8 cellular contexts compared by ENCODE assay signal in genomic region chr3:177358085-177358967, GRCh38.
DNase-seq lines count a peak whose midpoint lies in the region; ATAC-seq and TF ChIP-seq lines count a peak whose summit lies in the region.

No MANE protein-coding gene starts in this region.

- H3K4me3 ChIP-seq in fibroblast of lung (replicated peaks in 1 of 4; ENCODE audit: control extremely low read depth in 1 of 4, insufficient read depth in 1 of 4, low read depth in 3 of 4, low read length in 4 of 4) (peak overlapping the region in 3 of 4 experiments; percentile 11 to 18 (median 13)), thoracic aorta (peak overlapping the region; percentile 70)

- peak overlapping the region; percentile 91 to 94 for H3K27ac Mint-ChIP-seq in natural killer cell treated with Interleukin-12 subunit alpha and Interleukin-12 subunit beta and Interleukin-15 and Interleukin-18, amount 100 ng/mL, for 72 hours

- no peaks in the 10 kb centered on the region for H3K36me3 Mint-ChIP-seq in natural killer cell treated with Interleukin-12 subunit alpha and Interleukin-12 subunit beta and Interleukin-15 and Interleukin-18, amount 100 ng/mL, for 72 hours

- H3K79me2 ChIP-seq in fibroblast of lung (ENCODE audit: control insufficient read depth, insufficient read depth, low read length) = no peaks in the 10 kb centered on the region

- peak overlapping the region; percentile 70 for H2AFZ ChIP-seq in fibroblast of lung (ENCODE audit: low read length)

- ATAC-seq in GM19023 (IDR thresholded peaks at IDR 0.05; ENCODE audit: unreplicated experiment) (peak; percentile 47), HG03175 (IDR thresholded peaks at IDR 0.05; ENCODE audit: unreplicated experiment) (peak; percentile 60), thoracic aorta (ENCODE audit: insufficient number of reproducible peaks, low FRiP score, low read depth) (peak; percentile 24)
- peak; percentile 85 to 88 for ATAC-seq in natural killer cell treated with Interleukin-12 subunit alpha and Interleukin-12 subunit beta and Interleukin-15 and Interleukin-18, amount 100 ng/mL, for 72 hours

- H3K4me2 ChIP-seq in fibroblast of lung (ENCODE audit: extremely low read depth, insufficient read depth, low read length) = peak overlapping the region; percentile 81

- peaks cover 21% of the 10 kb centered on the region for H3K4me1 ChIP-seq in fibroblast of lung (ENCODE audit: control insufficient read depth, extremely low read depth, insufficient read depth, low read length)
- H3K4me1 ChIP-seq in thoracic aorta (ENCODE audit: control insufficient read depth in 1 of 2, low read depth in 2 of 2) = peaks cover 39 to 68% of the 10 kb centered on the region in 2 donors

- TF ChIP-seq CTCF in fibroblast of lung (conservative IDR thresholded peaks at IDR 0.05 in 1 of 2, IDR thresholded peaks at IDR 0.05 in 1 of 2; ENCODE audit: low read depth in 1 of 2, low read length in 2 of 2) = no peak
- TF ChIP-seq CTCF in thoracic aorta (IDR thresholded peaks at IDR 0.05) = no peak

- H3K27me3 ChIP-seq in fibroblast of lung (ENCODE audit: control insufficient read depth, insufficient read depth, low read length) (no peaks in the 10 kb centered on the region), thoracic aorta (replicated peaks; ENCODE audit: insufficient read depth) (no peaks in the 10 kb centered on the region)

- H3K36me3 ChIP-seq in fibroblast of lung (ENCODE audit: control insufficient read depth, insufficient read depth, low read length) (no peaks in the 10 kb centered on the region), thoracic aorta (no peaks in the 10 kb centered on the region)

- H3K4me3 Mint-ChIP-seq in natural killer cell treated with Interleukin-12 subunit alpha and Interleukin-12 subunit beta and Interleukin-15 and Interleukin-18, amount 100 ng/mL, for 72 hours = peak overlapping the region; percentile 89

- no peak overlapping the region for H3K9ac ChIP-seq in fibroblast of lung (ENCODE audit: insufficient read depth, low read length)

- peaks cover 53 to 63% of the 10 kb centered on the region in 2 donors for H3K4me1 Mint-ChIP-seq in natural killer cell treated with Interleukin-12 subunit alpha and Interleukin-12 subunit beta and Interleukin-15 and Interleukin-18, amount 100 ng/mL, for 72 hours (ENCODE audit: low read depth in 2 of 2)

- H3K9me3 ChIP-seq in fibroblast of lung (ENCODE audit: control insufficient read depth, insufficient read depth, low read depth, low read length) (no peaks in the 10 kb centered on the region), thoracic aorta (no peaks in the 10 kb centered on the region)

- peaks cover 3% of the 10 kb centered on the region for H3K9me3 Mint-ChIP-seq in natural killer cell treated with Interleukin-12 subunit alpha and Interleukin-12 subunit beta and Interleukin-15 and Interleukin-18, amount 100 ng/mL, for 72 hours

- DNase-seq in AG20443 (ENCODE audit: low spot score) = peak; percentile 55
- DNase-seq in OCI-M1 (lab: John Stamatoyannopoulos, UW) = peak; percentile 93
- DNase-seq in activated T-cell treated with anti-CD3 and anti-CD28 coated beads, Interleukin-2, amount 50 U/mL, for 48 hours = peak; percentile 44 to 51
- peak; percentile 75 to 90 for DNase-seq in fibroblast of lung (ENCODE audit: low read depth in 2 of 2)
- DNase-seq in natural killer cell treated with Interleukin-12 subunit alpha and Interleukin-12 subunit beta and Interleukin-15 and Interleukin-18, amount 100 ng/mL, for 72 hours (ENCODE audit: low spot score) = peak; percentile 90
- no peak for DNase-seq in thoracic aorta (ENCODE audit: low spot score)

- no peaks in the 10 kb centered on the region for H4K20me1 ChIP-seq in fibroblast of lung (ENCODE audit: control insufficient read depth, extremely low read depth, insufficient read depth, low read length)

- H3K27ac ChIP-seq in fibroblast of lung (ENCODE audit: insufficient read depth, low read length) (peak overlapping the region; percentile 85), thoracic aorta (peak overlapping the region; percentile 88 to 90)

- no peaks in the 10 kb centered on the region for H3K27me3 Mint-ChIP-seq in natural killer cell treated with Interleukin-12 subunit alpha and Interleukin-12 subunit beta and Interleukin-15 and Interleukin-18, amount 100 ng/mL, for 72 hours

Comparison
In these comparisons a context has a peak if more than half of its experiments do, and no peak if none do; other contexts are left out.
1. ATAC-seq: peak in every context shown above with its lines; median percentile 86 in natural killer cell treated with Interleukin-12 subunit alpha and Interleukin-12 subunit beta and Interleukin-15 and Interleukin-18, amount 100 ng/mL, for 72 hours; 60 in HG03175; 47 in GM19023; 24 in thoracic aorta.